ENCODE assay signal across 8 cellular contexts in genomic region chr17:1055751-1056645, GRCh38. TPM values are rescaled to one million over a fixed set of nuclear protein-coding genes. Genes with fewer than 3 reads are reported as not detected.
DNase-seq lines count a peak whose midpoint lies in the region; ATAC-seq, FAIRE-seq and TF ChIP-seq lines count a peak whose summit lies in the region.

No MANE protein-coding gene starts in this region.

- no peak for TF ChIP-seq POLR2A in breast epithelium (IDR thresholded peaks at IDR 0.05)

- no peak for ATAC-seq in GM21381 (IDR thresholded peaks at IDR 0.05; ENCODE audit: unreplicated experiment)

- H3K9me3 ChIP-seq in HAP-1 (no peaks in the 10 kb centered on the region), breast epithelium (no peaks in the 10 kb centered on the region), kidney (ENCODE audit: control insufficient read depth in 1 of 2, low read length in 2 of 2) (no peaks in the 10 kb centered on the region)

- intact Hi-C loops in breast epithelium (cut with DNase I; ENCODE audit: low total_unique reads) (no loop called here), kidney (cut with DNase I) (loop anchor here (10.0 kb wide), 1 partner anchor 261 kb away; no protein-coding TSS in a partner anchor)

- H3K27me3 ChIP-seq in HAP-1 (ENCODE audit: low read depth) (no peaks in the 10 kb centered on the region), breast epithelium (no peaks in the 10 kb centered on the region)

- peak overlapping the region in 1 of 2 donors; percentile 34 for H3K9ac ChIP-seq in kidney (ENCODE audit: low read length in 2 of 2)

- no peak overlapping the region for H3K4me3 ChIP-seq in HAP-1
- H3K4me3 ChIP-seq in breast epithelium = no peak overlapping the region
- no peak overlapping the region for H3K4me3 ChIP-seq in kidney (ENCODE audit: low read length in 2 of 2)

- in situ Hi-C loops in HAP-1 (cut with MboI; ENCODE audit: low sequenced_read_pairs) = no loop called here

- peak; percentile 60 to 75 (median 72) for TF ChIP-seq CTCF in breast epithelium (IDR thresholded peaks at IDR 0.05)
- TF ChIP-seq CTCF in kidney (IDR thresholded peaks at IDR 0.05; ENCODE audit: borderline replicate concordance, extremely low read depth, insufficient read depth) = peak; percentile 75

- H3K4me1 ChIP-seq in HAP-1 = no peaks in the 10 kb centered on the region
- H3K4me1 ChIP-seq in breast epithelium = no peaks in the 10 kb centered on the region
- no peaks in the 10 kb centered on the region for H3K4me1 ChIP-seq in kidney (ENCODE audit: control insufficient read depth in 1 of 2, insufficient read depth in 1 of 2, low read depth in 1 of 2, low read length in 2 of 2)

- H3K27ac ChIP-seq in breast epithelium = no peak overlapping the region
- no peak overlapping the region for H3K27ac ChIP-seq in kidney (ENCODE audit: low read depth in 2 of 2, low read length in 2 of 2)

- peaks cover 2% of the 10 kb centered on the region; the same call in 1 of the 2 replicates for H3K36me3 ChIP-seq in HAP-1 (replicated peaks)
- no peaks in the 10 kb centered on the region for H3K36me3 ChIP-seq in breast epithelium
- H3K36me3 ChIP-seq in kidney (ENCODE audit: control insufficient read depth in 1 of 2, insufficient read depth in 2 of 2, low read length in 2 of 2) = no peaks in the 10 kb centered on the region

- peak; percentile 88 for DNase-seq in AG20443 (ENCODE audit: low spot score)
- peak; percentile 45 to 81 for DNase-seq in HAP-1 (ENCODE audit: low spot score in 2 of 2)
- DNase-seq in T1000 (lab: John Stamatoyannopoulos, UW) = peak; percentile 30
- DNase-seq in breast epithelium (ENCODE audit: low spot score in 2 of 2) = peak; percentile 57 to 71
- DNase-seq in kidney = peak; percentile 82
- peak; percentile 35 to 37 for DNase-seq in stimulated activated CD4-positive, alpha-beta T cell treated with anti-CD3 and anti-CD28 coated beads, Interleukin-2, amount 100 ng/mL, for 48 hours
- DNase-seq in NCI-H2107 (lab: John Stamatoyannopoulos, UW) = no peak

- FAIRE-seq in kidney (lab: Jason Lieb, UNC) = no peak

RNA-seq across cellular contexts. Expression of gene TIMM22, which starts 59.1 kb away (rescaled TPM):
- 10 to 100 TPM; 10.1 to 12.0 (median 10.8) TPM for total RNA-seq in breast epithelium
- total RNA-seq in kidney = 14.6 TPM
- polyA plus RNA-seq in kidney (ENCODE audit: insufficient read depth, low read depth, low replicate concordance) = 17.3 TPM
